ENCODE assay signal across 9 cellular contexts in genomic region chr12:113359939-113360748, GRCh38. TPM values are rescaled to one million over a fixed set of nuclear protein-coding genes. Genes with fewer than 3 reads are reported as not detected.
DNase-seq lines count a peak whose midpoint lies in the region; ATAC-seq and TF ChIP-seq lines count a peak whose summit lies in the region.
"Had no signal": no experiment of that assay in that cellular context is flagged by ENCODE, and none has a peak within 500 bp of the region (broad histone marks: within the 10 kb centered on the region; RNA-seq: fewer than 3 reads in every experiment).

No MANE protein-coding gene starts in this region.

- H3K9me2 ChIP-seq in Karpas-422 (replicated peaks; ENCODE audit: insufficient read depth, low read length) = no peaks in the 10 kb centered on the region

- peaks cover 2% of the 10 kb centered on the region for H3K27me3 Mint-ChIP-seq in neural progenitor cell (ENCODE audit: insufficient read depth, low read depth)

- dilution Hi-C loops in mammary epithelial cell (cut with HindIII; ENCODE audit: low sequenced_read_pairs) = no loop called here

- no peaks in the 10 kb centered on the region for H3K36me3 Mint-ChIP-seq in neural progenitor cell

- H3K4me1 Mint-ChIP-seq in neural progenitor cell = peaks cover 11% of the 10 kb centered on the region

- CTCF ChIA-PET in mammary epithelial cell (lab: Charles Lee; ENCODE audit: low non-redundant PET) = no interaction called here

- H3K9me3 Mint-ChIP-seq in neural progenitor cell = no peaks in the 10 kb centered on the region

- H3K9ac ChIP-seq in Karpas-422 (ENCODE audit: low read length) = peak overlapping the region; percentile 95
- no peak overlapping the region for H3K9ac ChIP-seq in mammary epithelial cell (ENCODE audit: insufficient read depth, low read length)
- H3K9ac ChIP-seq in neural progenitor cell = no peak overlapping the region

- peak overlapping the region; percentile 84 for H3K4me3 Mint-ChIP-seq in neural progenitor cell

- no peak overlapping the region for H3K27ac Mint-ChIP-seq in neural progenitor cell

- H3K27me3 ChIP-seq in Karpas-422 (ENCODE audit: low read length) (no peaks in the 10 kb centered on the region), mammary epithelial cell (ENCODE audit: insufficient read depth, low read length) (no peaks in the 10 kb centered on the region), neural progenitor cell (no peaks in the 10 kb centered on the region)

- H3K36me3 ChIP-seq in Karpas-422 (ENCODE audit: insufficient read depth, low read length) (no peaks in the 10 kb centered on the region), mammary epithelial cell (ENCODE audit: insufficient read depth, low read length) (no peaks in the 10 kb centered on the region), neural progenitor cell (no peaks in the 10 kb centered on the region)

- no peaks in the 10 kb centered on the region for H4K20me1 ChIP-seq in Karpas-422 (ENCODE audit: insufficient read depth, low read depth, low read length)
- no peaks in the 10 kb centered on the region for H4K20me1 ChIP-seq in mammary epithelial cell (ENCODE audit: insufficient read depth, low read length)
- peaks cover 19% of the 10 kb centered on the region for H4K20me1 ChIP-seq in neural progenitor cell (ENCODE audit: low read depth)

- TF ChIP-seq CTCF in mammary epithelial cell (conservative IDR thresholded peaks at IDR 0.05 in 1 of 2, IDR thresholded peaks at IDR 0.05 in 1 of 2; ENCODE audit: extremely low read depth in 1 of 2, insufficient read depth in 1 of 2, low read depth in 1 of 2, low read length in 2 of 2) = no peak
- peak; percentile 35 for TF ChIP-seq CTCF in neural progenitor cell (IDR thresholded peaks at IDR 0.05)

- H3K9me3 ChIP-seq in Karpas-422 (ENCODE audit: low read length) (no peaks in the 10 kb centered on the region), mammary epithelial cell (replicated peaks; ENCODE audit: insufficient read depth, low read length) (no peaks in the 10 kb centered on the region), neural progenitor cell (ENCODE audit: low read depth) (no peaks in the 10 kb centered on the region)

- H3K4me3 ChIP-seq in Karpas-422 (ENCODE audit: low read length) (peak overlapping the region; percentile 96; the same call in 1 of the 2 replicates), mammary epithelial cell (replicated peaks in 1 of 3; ENCODE audit: insufficient read depth in 1 of 3, low read depth in 2 of 3, low read length in 3 of 3) (no peak overlapping the region), neural progenitor cell (no peak overlapping the region)

- peaks cover 13% of the 10 kb centered on the region for H3K4me1 ChIP-seq in Karpas-422 (ENCODE audit: low read length)
- H3K4me1 ChIP-seq in mammary epithelial cell (ENCODE audit: insufficient read depth, low read length) = peaks cover 10% of the 10 kb centered on the region
- H3K4me1 ChIP-seq in neural progenitor cell = peaks cover 7% of the 10 kb centered on the region

- WGBS in mammary epithelial cell (ENCODE audit: low coverage, missing lambda C conversion rate) = 64% methylated on average over 9 of the region's 9 CpGs

- DNase-seq in CD1c-positive myeloid dendritic cell (ENCODE audit: extremely low spot score) = peak; percentile 64
- DNase-seq in Karpas-422 = no peak
- no peak for DNase-seq in mammary epithelial cell
- DNase-seq in neural progenitor cell (ENCODE audit: low spot score) = no peak
- DNase-seq in NCI-H1092 treated with DMSO at 0.1 percent for 48 hours (lab: John Stamatoyannopoulos, UW) = no peak
- DNase-seq in NCI-H524 treated with DMSO at 0.1 percent for 48 hours (lab: John Stamatoyannopoulos, UW) = no peak
- no peak for DNase-seq in middle frontal gyrus (ENCODE audit: extremely low spot score, low spot score)

- in situ Hi-C loops in mammary epithelial cell (cut with MboI; ENCODE audit: low sequenced_read_pairs in 2 of 2) = no loop called here

- H3K27ac ChIP-seq in Karpas-422 (ENCODE audit: low read length) (no peak overlapping the region), mammary epithelial cell (ENCODE audit: insufficient read depth, low read depth, low read length) (no peak overlapping the region), neural progenitor cell (no peak overlapping the region)

- H2AFZ ChIP-seq in Karpas-422 (ENCODE audit: low read length) = no peak overlapping the region
- H2AFZ ChIP-seq in mammary epithelial cell (ENCODE audit: low read depth, low read length) = no peak overlapping the region
- H2AFZ ChIP-seq in neural progenitor cell (replicated peaks) = no peak overlapping the region

- ATAC-seq in GM21367 (IDR thresholded peaks at IDR 0.05; ENCODE audit: unreplicated experiment) = no peak

- intact Hi-C loops in mammary epithelial cell (cut with micrococcal nuclease) = loop anchor here (1.0 to 5.0 kb wide), 4 partner anchors 48 to 163 kb away; partner anchors contain the start of gene SDSL

- peak overlapping the region; percentile 97 for H3K4me2 ChIP-seq in Karpas-422 (ENCODE audit: low read depth, low read length, poor library complexity, severe bottlenecking)
- peak overlapping the region; percentile 91 for H3K4me2 ChIP-seq in mammary epithelial cell (ENCODE audit: insufficient read depth, low read depth, low read length)
- no peak overlapping the region for H3K4me2 ChIP-seq in neural progenitor cell

- no TSS peak for BruUV-seq in mammary epithelial cell (replicated peaks; lab: Mats Ljungman, UMichigan)

- H3F3A ChIP-seq in neural progenitor cell (ENCODE audit: low read depth) = peaks cover 15% of the 10 kb centered on the region

- H3K79me2 ChIP-seq in Karpas-422 (ENCODE audit: low read length) = peaks cover 21% of the 10 kb centered on the region
- H3K79me2 ChIP-seq in mammary epithelial cell (ENCODE audit: insufficient read depth, low read length) = peaks cover 36% of the 10 kb centered on the region
- peaks cover 12% of the 10 kb centered on the region for H3K79me2 ChIP-seq in neural progenitor cell (ENCODE audit: low read depth)

RNA-seq across cellular contexts. Expression of gene PLBD2, which starts 1.8 kb away (rescaled TPM):
- 6.5 and 11.8 TPM in 2 replicates for total RNA-seq in Karpas-422 (2014; rRNA removed; shearing (Covaris generic); ENCODE audit: low replicate concordance)
- total RNA-seq in mammary epithelial cell = 10 to 100 TPM; 41.8 to 42.8 TPM
- polyA plus RNA-seq in mammary epithelial cell = 7.2 TPM
- polyA minus RNA-seq in mammary epithelial cell = 52.6 TPM
- 4.9 and 12.0 TPM in 2 replicates for total RNA-seq in neural progenitor cell (ENCODE audit: low replicate concordance)

RNA-seq across cellular contexts. Expression of gene SLC8B1, which starts 25.2 kb away (rescaled TPM):
- 5.9 and 9.0 TPM in 2 replicates for total RNA-seq in Karpas-422 (2014; rRNA removed; shearing (Covaris generic); ENCODE audit: low replicate concordance)
- total RNA-seq in mammary epithelial cell (10 to 100 TPM; 11.7 to 16.1 TPM), neural progenitor cell (ENCODE audit: low replicate concordance) (3.0 and 7.5 TPM in 2 replicates)
- 9.0 TPM for polyA plus RNA-seq in mammary epithelial cell
- polyA minus RNA-seq in mammary epithelial cell = 48.0 TPM

RNA-seq across cellular contexts. Expression of gene SDS, which starts 43.5 kb away (rescaled TPM):
- total RNA-seq in Karpas-422 (2014; rRNA removed; shearing (Covaris generic); ENCODE audit: low replicate concordance) = not detected in 2 replicates
- total RNA-seq in mammary epithelial cell (not detected), neural progenitor cell (ENCODE audit: low replicate concordance) (0.74 TPM in 1 of 2 replicates, not detected in the other)
- polyA plus RNA-seq in mammary epithelial cell = not detected
- polyA minus RNA-seq in mammary epithelial cell = not detected
- total RNA-seq: kidney epithelial cell had no signal
